In the genomic region with DNA sequence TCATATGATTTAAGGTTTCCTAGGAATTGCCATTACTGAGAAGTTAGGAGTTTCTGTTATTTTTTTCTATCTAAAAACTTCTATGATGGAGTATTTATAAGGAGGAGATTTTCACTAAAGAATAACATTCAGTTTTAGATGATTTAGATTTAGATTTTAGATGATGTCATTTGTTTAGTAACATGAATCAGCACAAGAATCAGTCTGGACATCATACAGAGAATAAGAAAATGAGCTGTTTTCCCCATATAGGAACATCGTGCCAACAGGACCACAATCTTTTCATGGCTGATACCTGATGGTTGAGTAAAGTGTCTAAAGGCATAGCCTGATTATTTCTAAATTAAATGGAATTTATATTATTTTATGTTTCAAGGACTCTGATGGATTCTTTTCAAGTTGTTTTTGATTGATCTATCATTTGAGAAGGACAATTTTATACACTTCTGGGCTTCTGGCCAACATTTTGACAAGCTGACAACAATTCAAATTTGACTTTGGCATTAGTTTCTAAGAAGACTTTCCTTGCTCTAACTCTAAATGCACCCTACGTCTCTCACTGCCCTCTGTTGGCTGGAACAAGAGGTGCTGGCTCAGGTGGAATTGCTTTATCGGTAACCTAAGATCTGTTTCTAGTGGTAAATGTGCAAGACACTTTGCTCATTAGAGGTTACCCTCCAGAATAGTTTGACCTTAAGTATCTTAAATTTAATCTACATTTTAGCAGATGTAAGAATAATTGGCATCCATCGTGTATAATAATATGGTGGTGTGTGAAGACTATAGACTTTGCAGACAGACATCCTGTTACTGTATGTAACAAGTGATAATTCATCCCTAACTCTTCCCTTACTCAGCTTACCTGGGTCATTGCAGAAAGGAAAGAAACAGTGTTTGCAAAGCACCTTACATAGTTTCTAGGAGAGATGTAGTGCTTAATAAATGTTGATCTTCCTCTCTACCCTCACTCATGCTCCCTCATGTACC, we compare ENCODE assay signal across 13 cellular contexts. TPM values are rescaled to one million over a fixed set of nuclear protein-coding genes. Genes with fewer than 3 reads are reported as not detected.
A peak's percentile ranks its signal among the peaks of the same experiment; 100 is the strongest.
DNase-seq lines count a peak whose midpoint lies in the region; ATAC-seq and TF ChIP-seq lines count a peak whose summit lies in the region.
"Had no signal": no experiment of that assay in that cellular context is flagged by ENCODE, and none has a peak within 500 bp of the region (broad histone marks: within the 10 kb centered on the region; RNA-seq: fewer than 3 reads in every experiment).

No MANE protein-coding gene starts in this region.

- H3K4me1 ChIP-seq in osteoblast (ENCODE audit: insufficient read depth, low read length): no peaks in the 10 kb centered on the region
- H3K4me1 ChIP-seq in effector memory CD4-positive, alpha-beta T cell (ENCODE audit: control insufficient read depth, insufficient read depth, low read length, poor library complexity, severe bottlenecking): no peaks in the 10 kb centered on the region

- H3K9me3 Mint-ChIP-seq in chondrocyte (ENCODE audit: low read depth): peaks cover 52% of the 10 kb centered on the region

- H3K27ac ChIP-seq in osteoblast (ENCODE audit: low read depth, low read length): no peak overlapping the region
- H3K27ac ChIP-seq in effector memory CD4-positive, alpha-beta T cell (ENCODE audit: insufficient read depth, low read length, poor library complexity, severe bottlenecking): no peak overlapping the region
- H3K27ac ChIP-seq: skin epidermis had no signal

- TF ChIP-seq CTCF in chondrocyte (IDR thresholded peaks at IDR 0.05) (peak; percentile 45), osteoblast (IDR thresholded peaks at IDR 0.05; ENCODE audit: extremely low read depth, low read depth, low read length) (peak; percentile 44)

- peaks cover 11% of the 10 kb centered on the region for H3K36me3 Mint-ChIP-seq in chondrocyte (ENCODE audit: low read depth)

- H3K36me3 ChIP-seq in MG63: no peaks in the 10 kb centered on the region
- H3K36me3 ChIP-seq in osteoblast (ENCODE audit: insufficient read depth, low read length): no peaks in the 10 kb centered on the region
- no peaks in the 10 kb centered on the region for H3K36me3 ChIP-seq in effector memory CD4-positive, alpha-beta T cell (ENCODE audit: control insufficient read depth, insufficient read depth, low read length)

- no peak overlapping the region for H3K27ac Mint-ChIP-seq in chondrocyte (ENCODE audit: unreplicated experiment)

- no peaks in the 10 kb centered on the region for H3K79me2 ChIP-seq in osteoblast (ENCODE audit: insufficient read depth, low read length)

- H2AFZ ChIP-seq in osteoblast (ENCODE audit: low read length): no peak overlapping the region

- no peak overlapping the region for H3K4me2 ChIP-seq in osteoblast (ENCODE audit: insufficient read depth, low read length)

- no peak overlapping the region for H3K4me3 Mint-ChIP-seq in chondrocyte (ENCODE audit: unreplicated experiment)

- no peaks in the 10 kb centered on the region for H4K20me1 ChIP-seq in osteoblast (ENCODE audit: insufficient read depth, low read length)

- H3K4me3 ChIP-seq in MG63: no peak overlapping the region
- H3K4me3 ChIP-seq in osteoblast (ENCODE audit: insufficient read depth, low read length): no peak overlapping the region
- H3K4me3 ChIP-seq in effector memory CD4-positive, alpha-beta T cell (ENCODE audit: insufficient read depth, low read depth, low read length, poor library complexity, severe bottlenecking): no peak overlapping the region
- H3K4me3 ChIP-seq: lung, skin epidermis had no signal

- H3K9me3 ChIP-seq in MG63 (peaks cover 10% of the 10 kb centered on the region), osteoblast (ENCODE audit: low read depth, low read length) (peaks cover 2% of the 10 kb centered on the region)
- peaks cover 18% of the 10 kb centered on the region for H3K9me3 ChIP-seq in effector memory CD4-positive, alpha-beta T cell (ENCODE audit: control insufficient read depth, low read length)

- H3K27me3 ChIP-seq in MG63 (no peaks in the 10 kb centered on the region), osteoblast (ENCODE audit: insufficient read depth, low read length) (no peaks in the 10 kb centered on the region)
- H3K27me3 ChIP-seq in effector memory CD4-positive, alpha-beta T cell (replicated peaks; ENCODE audit: control insufficient read depth, insufficient read depth, low read length, poor library complexity, severe bottlenecking): no peaks in the 10 kb centered on the region

- no peaks in the 10 kb centered on the region for H3K27me3 Mint-ChIP-seq in chondrocyte (ENCODE audit: low read depth)

- no peak for ATAC-seq in GM21360 (IDR thresholded peaks at IDR 0.05; ENCODE audit: unreplicated experiment)

- peak; percentile 30 for DNase-seq in DMS 273 (lab: John Stamatoyannopoulos, UW; ENCODE audit: unreplicated experiment)
- DNase-seq in DMS 273 treated with DMSO at 0.1 percent for 48 hours (lab: John Stamatoyannopoulos, UW): no peak
- DNase-seq in MG63: peak; percentile 6
- DNase-seq in chondrocyte (ENCODE audit: low spot score): no peak
- DNase-seq in osteoblast (ENCODE audit: insufficient read length, low spot score, missing footprints): no peak
- DNase-seq in NCI-H1436 (lab: John Stamatoyannopoulos, UW): no peak
- no peak for DNase-seq in effector memory CD4-positive, alpha-beta T cell
- DNase-seq: 8988T, NCI-H1930, T-helper 9 cell had no signal

- no peaks in the 10 kb centered on the region for H3K4me1 Mint-ChIP-seq in chondrocyte (ENCODE audit: low read depth)

RNA-seq across cellular contexts. Expression of gene CPSF6, which starts 42.8 kb away (rescaled TPM):
- total RNA-seq in MG63 (2014; rRNA removed; shearing (Covaris generic); ENCODE audit: low replicate concordance): 50.9 and 69.1 TPM in 2 replicates
- 50.3 to 55.9 TPM (median 51.6 TPM) in 3 replicates for total RNA-seq in chondrocyte
- 23.9 and 24.5 TPM in 2 replicates for total RNA-seq in osteoblast

Comparison
In these comparisons a context has a peak if more than half of its experiments do, and no peak if none do; other contexts are left out.
1. DNase-seq: peak in DMS 273 (single experiment) and MG63 (single experiment); none in DMS 273 treated with DMSO at 0.1 percent for 48 hours (single experiment), chondrocyte (single experiment), osteoblast (single experiment), NCI-H1436 (single experiment) and effector memory CD4-positive, alpha-beta T cell (0 of 3).